ENCODE assay signal across 19 cellular contexts in the genomic region with DNA sequence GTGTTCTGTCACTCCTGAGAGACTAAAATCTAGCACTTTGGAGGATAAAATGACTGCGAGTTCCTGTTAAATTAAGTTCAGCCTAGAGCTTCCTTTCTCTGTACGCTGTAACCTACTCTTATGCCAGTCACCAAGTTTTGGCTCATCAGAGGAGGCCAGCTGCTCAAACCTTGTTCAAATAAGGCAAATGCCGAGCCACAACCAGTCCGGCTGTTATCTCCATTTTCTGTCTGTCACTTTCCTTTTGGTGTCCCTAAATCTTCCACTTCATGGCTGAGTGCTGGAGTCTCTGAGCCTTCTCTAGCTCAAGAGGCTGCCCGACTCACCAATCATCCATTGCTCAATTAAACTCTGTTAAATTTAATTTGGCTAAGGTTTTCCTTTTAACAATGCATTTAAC.
"Had no signal": no experiment of that assay in that cellular context is flagged by ENCODE, and none has a peak within 500 bp of the region (broad histone marks: within the 10 kb centered on the region; RNA-seq: fewer than 3 reads in every experiment).

No MANE protein-coding gene starts in this region.

- DNase-seq: effector memory CD8-positive, alpha-beta T cell; gastrocnemius medialis; mammary epithelial cell; occipital lobe; pancreas; right cardiac atrium; stimulated activated CD4-positive, alpha-beta T cell treated with anti-CD3 and anti-CD28 coated beads, Interleukin-2, amount 100 ng/mL, for 48 hours; stimulated activated CD8-positive, alpha-beta memory T cell treated with anti-CD3 and anti-CD28 coated beads, Interleukin-4, amount 100 ng/mL, for 48 hours; stimulated activated naive CD8-positive, alpha-beta T cell treated with anti-CD3 and anti-CD28 coated beads, Interleukin-15, Interleukin-2, amounts not matched to agents 100 U/mL and 50 U/mL, for 24 hours; testis had no signal

- H3K27ac Mint-ChIP-seq: dendritic cell treated with granulocyte-macrophage colony-stimulating factor and Interleukin-4, amounts not matched to agents 40 ng/mL and 50 ng/mL, for 4 days; effector memory CD8-positive, alpha-beta T cell; progenitor cell of endocrine pancreas; stimulated activated effector memory CD8-positive, alpha-beta T cell treated with anti-CD3 and anti-CD28 coated beads, Interleukin-12 subunit alpha, Interleukin-12 subunit beta, amount 100 ng/mL, for 72 hours had no signal

- H3K36me3 ChIP-seq: esophagus muscularis mucosa, gastrocnemius medialis, pancreas, tibial nerve had no signal

- ATAC-seq: effector memory CD8-positive, alpha-beta T cell; gastrocnemius medialis; left lobe of liver; pancreas; right cardiac atrium; stimulated activated effector memory CD8-positive, alpha-beta T cell treated with anti-CD3 and anti-CD28 coated beads, Interleukin-12 subunit alpha, Interleukin-12 subunit beta, amount 100 ng/mL, for 72 hours; stimulated activated naive CD8-positive, alpha-beta T cell treated with anti-CD3 and anti-CD28 coated beads, Interleukin-15, Interleukin-2, amounts not matched to agents 100 U/mL and 50 U/mL, for 24 hours had no signal

- H3K27me3 ChIP-seq: gastrocnemius medialis, pancreas, testis had no signal

- H3K4me1 ChIP-seq: gastrocnemius medialis, pancreas, testis, tibial nerve had no signal

- H3K36me3 Mint-ChIP-seq: stimulated activated effector memory CD8-positive, alpha-beta T cell treated with anti-CD3 and anti-CD28 coated beads, Interleukin-12 subunit alpha, Interleukin-12 subunit beta, amount 100 ng/mL, for 72 hours had no signal

- H3K4me3 ChIP-seq: esophagus muscularis mucosa, gastrocnemius medialis, pancreas, smooth muscle cell, testis, tibial nerve had no signal

- H3K27ac ChIP-seq: epithelial cell of prostate, esophagus muscularis mucosa, gastrocnemius medialis, pancreas, testis, tibial nerve had no signal

- H3K27me3 Mint-ChIP-seq: dendritic cell treated with granulocyte-macrophage colony-stimulating factor and Interleukin-4, amounts not matched to agents 40 ng/mL and 50 ng/mL, for 4 days had no signal

- H3K9me3 Mint-ChIP-seq: dendritic cell treated with granulocyte-macrophage colony-stimulating factor and Interleukin-4, amounts not matched to agents 40 ng/mL and 50 ng/mL, for 4 days; effector memory CD8-positive, alpha-beta T cell; nephron; stimulated activated effector memory CD8-positive, alpha-beta T cell treated with anti-CD3 and anti-CD28 coated beads, Interleukin-12 subunit alpha, Interleukin-12 subunit beta, amount 100 ng/mL, for 72 hours had no signal

- H3K4me2 ChIP-seq: smooth muscle cell had no signal

- H3K9me3 ChIP-seq: esophagus muscularis mucosa, gastrocnemius medialis, pancreas, testis, tibial nerve had no signal

- H3K4me3 Mint-ChIP-seq: dendritic cell treated with granulocyte-macrophage colony-stimulating factor and Interleukin-4, amounts not matched to agents 40 ng/mL and 50 ng/mL, for 4 days; effector memory CD8-positive, alpha-beta T cell; nephron; stimulated activated effector memory CD8-positive, alpha-beta T cell treated with anti-CD3 and anti-CD28 coated beads, Interleukin-12 subunit alpha, Interleukin-12 subunit beta, amount 100 ng/mL, for 72 hours had no signal
